25 cellular contexts compared by ENCODE assay signal in the genomic region with DNA sequence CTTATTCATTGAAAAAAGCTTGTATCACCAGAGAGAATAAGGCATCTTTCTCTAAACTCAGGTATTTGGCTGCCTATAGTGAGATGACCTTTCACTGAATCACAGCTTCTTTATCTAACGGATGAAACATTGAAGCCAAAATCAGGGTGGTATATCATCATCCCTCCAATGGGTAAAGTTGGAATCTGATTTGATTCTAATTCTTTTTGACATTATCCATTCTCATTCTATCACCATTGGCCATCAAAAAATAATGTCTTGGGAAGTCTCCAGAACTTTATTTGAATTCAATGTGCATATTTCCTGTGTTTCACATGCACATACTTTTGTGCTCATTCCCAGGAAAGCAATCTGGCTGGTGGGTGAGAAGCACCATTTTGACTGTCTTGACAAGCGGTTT.
"Had no signal": no experiment of that assay in that cellular context is flagged by ENCODE, and none has a peak within 500 bp of the region (broad histone marks: within the 10 kb centered on the region; RNA-seq: fewer than 3 reads in every experiment).

No MANE protein-coding gene starts in this region.

- H3K4me1 ChIP-seq: colonic mucosa, esophagus muscularis mucosa, esophagus squamous epithelium, foreskin keratinocyte, gastrocnemius medialis, gastroesophageal sphincter, heart left ventricle, heart right ventricle had no signal

- H3K79me2 ChIP-seq: hepatocyte had no signal

- H3K27me3 ChIP-seq: colonic mucosa, dorsolateral prefrontal cortex, esophagus muscularis mucosa, foreskin keratinocyte, gastrocnemius medialis, gastroesophageal sphincter, heart left ventricle, hepatocyte had no signal

- H2AFZ ChIP-seq: hepatocyte had no signal

- H3K4me3 ChIP-seq: colonic mucosa, coronary artery, dorsolateral prefrontal cortex, esophagus muscularis mucosa, esophagus squamous epithelium, gastrocnemius medialis, gastroesophageal sphincter, heart left ventricle, heart right ventricle, hepatocyte had no signal

- DNase-seq: colonic mucosa; cortex of kidney; dermis blood vessel endothelial cell; dorsolateral prefrontal cortex; effector CD4-positive, alpha-beta T cell; effector CD8-positive, alpha-beta T cell; effector memory CD4-positive, alpha-beta T cell; effector memory CD8-positive, alpha-beta T cell; endodermal cell; erythroblast; esophagus squamous epithelium; foreskin fibroblast; foreskin melanocyte; gastrocnemius medialis; glutamatergic neuron; head of caudate nucleus; heart left ventricle; heart right ventricle had no signal

- H3K27ac ChIP-seq: colonic mucosa, coronary artery, dorsolateral prefrontal cortex, epithelial cell of prostate, esophagus muscularis mucosa, esophagus squamous epithelium, foreskin keratinocyte, gastrocnemius medialis, gastroesophageal sphincter, heart left ventricle, heart right ventricle, hepatocyte had no signal

- H3K9me3 ChIP-seq: colonic mucosa, gastrocnemius medialis had no signal

- ATAC-seq: effector memory CD8-positive, alpha-beta T cell; esophagus mucosa; foreskin keratinocyte; gastrocnemius medialis; gastroesophageal sphincter; heart left ventricle; heart right ventricle had no signal

- H3K36me3 ChIP-seq: colonic mucosa, esophagus muscularis mucosa, esophagus squamous epithelium, gastrocnemius medialis, gastroesophageal sphincter, heart left ventricle, heart right ventricle had no signal

- H3K4me2 ChIP-seq: hepatocyte had no signal
